Comparison of ENCODE assay signal across 1 cellular context in genomic region chr7:135211179-135211945, GRCh38.
A peak's percentile ranks its signal among the peaks of the same experiment; 100 is the strongest.
TF ChIP-seq lines count a peak whose summit lies in the region.

TSS of gene WDR91 (minus strand) at chr7:135211526. CDS start at chr7:135211502, 24 bp downstream.

TF ChIP-seq in K562, 482 proteins besides CTCF, POLR2A, EP300 and RAD21 (continued from another document and continues in another):
- TF ChIP-seq ZNF407 (IDR thresholded peaks at IDR 0.05; ENCODE audit: low read depth) (no peak), MTA1 (IDR thresholded peaks at IDR 0.05; ENCODE audit: borderline replicate concordance) (no peak), GATAD2A (IDR thresholded peaks at IDR 0.05) (peak; percentile 61; the same call in 1 of the 2 replicates), ZBTB12 (CRISPR knock-in tag; IDR thresholded peaks at IDR 0.05) (no peak), LARP7 (IDR thresholded peaks at IDR 0.05) (no peak), ZNF561 (CRISPR knock-in tag; conservative IDR thresholded peaks at IDR 0.05) (no peak), C11orf30 (IDR thresholded peaks at IDR 0.05; ENCODE audit: low read depth) (no peak), GATA2 (CRISPR knock-in tag; IDR thresholded peaks at IDR 0.05) (no peak), SIRT6 (IDR thresholded peaks at IDR 0.05; ENCODE audit: low read depth, low read length) (no peak), FOXK1 (CRISPR knock-in tag; IDR thresholded peaks at IDR 0.05; ENCODE audit: borderline replicate concordance) (no peak), NFIC (IDR thresholded peaks at IDR 0.05) (0 out of 2 replicates have a peak, but pooled peaks have one; percentile 11), MBD1 (CRISPR knock-in tag; IDR thresholded peaks at IDR 0.05) (no peak), CEBPZ (IDR thresholded peaks at IDR 0.05; ENCODE audit: borderline replicate concordance, low read depth, low read length) (no peak), ZBTB1 (CRISPR knock-in tag; IDR thresholded peaks at IDR 0.05; ENCODE audit: borderline replicate concordance, low read depth) (peak; percentile 47; the same call in 1 of the 2 replicates), ZBED1 (IDR thresholded peaks at IDR 0.05) (no peak), RFX5 (IDR thresholded peaks at IDR 0.05; ENCODE audit: low read depth, low read length) (no peak), ESRRB (CRISPR knock-in tag; IDR thresholded peaks at IDR 0.05; ENCODE audit: borderline replicate concordance) (no peak), RBFOX2 (IDR thresholded peaks at IDR 0.05; ENCODE audit: low read depth, low read length) (peak; percentile 92), PHF8 (IDR thresholded peaks at IDR 0.05; ENCODE audit: borderline replicate concordance, low read length) (peak; percentile 99), ZC3H4 (CRISPR knock-in tag; IDR thresholded peaks at IDR 0.05; ENCODE audit: borderline replicate concordance) (no peak), NEUROD1 (IDR thresholded peaks at IDR 0.05; ENCODE audit: borderline replicate concordance, low read depth, low read length, partially characterized antibody) (peak; percentile 12), ADNP (tag; IDR thresholded peaks at IDR 0.05) (no peak), ZBTB5 (IDR thresholded peaks at IDR 0.05) (no peak), ZNF699 (CRISPR knock-in tag; IDR thresholded peaks at IDR 0.05; ENCODE audit: insufficient replicate concordance) (no peak), HOMEZ (CRISPR knock-in tag; IDR thresholded peaks at IDR 0.05) (peak; percentile 66; the same call in 1 of the 2 replicates), CREB1 (IDR thresholded peaks at IDR 0.05) (peak; percentile 85), CREB1 (CRISPR knock-in tag; IDR thresholded peaks at IDR 0.05) (no peak; the same call in none of the 2 replicates), NFE2 (IDR thresholded peaks at IDR 0.05; ENCODE audit: low read depth) (0 out of 2 replicates have a peak, but pooled peaks have one; percentile 5), MTA2 (IDR thresholded peaks at IDR 0.05; ENCODE audit: low read depth) (no peak), GABPB2 (CRISPR knock-in tag; conservative IDR thresholded peaks at IDR 0.05) (no peak), FOXA1 (IDR thresholded peaks at IDR 0.05; ENCODE audit: borderline replicate concordance) (no peak), ZNF76 (CRISPR knock-in tag; IDR thresholded peaks at IDR 0.05; ENCODE audit: borderline replicate concordance) (peak; percentile 54; the same call in 1 of the 2 replicates), RUNX1 (IDR thresholded peaks at IDR 0.05; ENCODE audit: low read depth) (no peak), ZNF507 (tag; conservative IDR thresholded peaks at IDR 0.05) (no peak), ZBTB49 (CRISPR knock-in tag; IDR thresholded peaks at IDR 0.05; ENCODE audit: borderline replicate concordance) (no peak), JUNB (CRISPR knock-in tag; conservative IDR thresholded peaks at IDR 0.05) (no peak), PTBP1 (IDR thresholded peaks at IDR 0.05; ENCODE audit: low read depth, low read length) (peak; percentile 38; the same call in 1 of the 2 replicates), CBFA2T3 (IDR thresholded peaks at IDR 0.05) (no peak), RNF2 (IDR thresholded peaks at IDR 0.05) (no peak; the same call in 1 of the 2 replicates), HINFP (tag; conservative IDR thresholded peaks at IDR 0.05; ENCODE audit: low read depth) (no peak)
